In genomic region chr11:121588747-121589146, GRCh38 we compare ENCODE assay signal across 16 cellular contexts.
DNase-seq lines count a peak whose midpoint lies in the region; ATAC-seq, FAIRE-seq and TF ChIP-seq lines count a peak whose summit lies in the region.
"Had no signal": no experiment of that assay in that cellular context is flagged by ENCODE, and none has a peak within 500 bp of the region (broad histone marks: within the 10 kb centered on the region; RNA-seq: fewer than 3 reads in every experiment).

No MANE protein-coding gene starts in this region.

- H3K4me3 ChIP-seq in dorsolateral prefrontal cortex, result no peak overlapping the region
- no peak overlapping the region for H3K4me3 ChIP-seq in brain microvascular endothelial cell (ENCODE audit: low read depth, low read length)
- H3K4me3 ChIP-seq: body of pancreas, heart right ventricle, skin epidermis had no signal

- H3K9me3 Mint-ChIP-seq in CD4-positive, alpha-beta T cell, result no peaks in the 10 kb centered on the region
- H3K9me3 Mint-ChIP-seq: activated T-helper 17 cell treated with anti-CD3 and anti-CD28 coated beads, Interleukin-2, amount 50 U/mL, for 72 hours had no signal

- no peak for TF ChIP-seq CTCF in CD4-positive, alpha-beta T cell (IDR thresholded peaks at IDR 0.05)
- TF ChIP-seq CTCF in dorsolateral prefrontal cortex (IDR thresholded peaks at IDR 0.05 in 54 of 56, conservative IDR thresholded peaks at IDR 0.05 in 2 of 56; ENCODE audit: low read depth in 1 of 56, partially characterized antibody in 56 of 56) (no peak), brain microvascular endothelial cell (IDR thresholded peaks at IDR 0.05; ENCODE audit: low read depth, low read length, missing control alignments) (no peak), GM13976 (IDR thresholded peaks at IDR 0.05; ENCODE audit: borderline replicate concordance, control extremely low read depth, extremely low read depth, insufficient read depth, missing control alignments) (no peak)

- H3K27ac Mint-ChIP-seq in CD4-positive, alpha-beta T cell, result peak overlapping the region; percentile 74
- peak overlapping the region; percentile 67 for H3K27ac Mint-ChIP-seq in T-helper 17 cell
- H3K27ac Mint-ChIP-seq: stimulated activated memory B cell treated with anti-CD40 and anti-IgM and Interleukin-4, amounts not matched to agents 10 μg/mL and 1 μg/mL and 100 μg/mL, for 72 hours had no signal

- no peak for ATAC-seq in CD4-positive, alpha-beta T cell (ENCODE audit: poor library complexity)
- no peak for ATAC-seq in T-helper 17 cell
- ATAC-seq: activated T-helper 17 cell treated with anti-CD3 and anti-CD28 coated beads, Interleukin-2, amount 50 U/mL, for 72 hours; body of pancreas; heart right ventricle; stimulated activated memory B cell treated with anti-CD40 and anti-IgM and Interleukin-4, amounts not matched to agents 10 μg/mL and 1 μg/mL and 100 μg/mL, for 72 hours had no signal

- intact Hi-C loops in CD4-positive, alpha-beta T cell (cut with DNase I, micrococcal nuclease), result no loop called here
- intact Hi-C loops in dorsolateral prefrontal cortex (cut with DNase I), result no loop called here

- no peaks in the 10 kb centered on the region for H3K27me3 ChIP-seq in CD4-positive, alpha-beta T cell (ENCODE audit: control insufficient read depth, insufficient read depth, low read length)
- H3K27me3 ChIP-seq in dorsolateral prefrontal cortex (no peaks in the 10 kb centered on the region), brain microvascular endothelial cell (replicated peaks) (no peaks in the 10 kb centered on the region)
- H3K27me3 ChIP-seq: body of pancreas, heart right ventricle had no signal

- POLR2A ChIA-PET in CD4-positive, alpha-beta T cell (lab: Charles Lee), result no interaction called here

- DNase-seq in CD4-positive, alpha-beta T cell, result no peak
- DNase-seq in GM18507 (ENCODE audit: extremely low spot score, insufficient read length, low read depth), result no peak
- DNase-seq in T-helper 17 cell, result no peak
- no peak for DNase-seq in dorsolateral prefrontal cortex
- no peak for DNase-seq in T1000 (lab: John Stamatoyannopoulos, UW)
- no peak for DNase-seq in brain microvascular endothelial cell
- no peak for DNase-seq in GM13976 (ENCODE audit: low spot score)
- DNase-seq: body of pancreas, H7, heart right ventricle, NCI-H1417, NCI-H524 had no signal

- peaks cover 100% of the 10 kb centered on the region for H3K36me3 Mint-ChIP-seq in CD4-positive, alpha-beta T cell (ENCODE audit: low read depth)
- H3K36me3 Mint-ChIP-seq in T-helper 17 cell (ENCODE audit: low read depth), result peaks cover 18% of the 10 kb centered on the region

- no peak overlapping the region for H3K27ac ChIP-seq in CD4-positive, alpha-beta T cell (ENCODE audit: low read depth, low read length)
- peak overlapping the region in 50 of 59 donors; percentile 10 to 84 (median 63) for H3K27ac ChIP-seq in dorsolateral prefrontal cortex
- H3K27ac ChIP-seq in brain microvascular endothelial cell, result no peak overlapping the region
- H3K27ac ChIP-seq: body of pancreas, skin epidermis had no signal

- CTCF ChIA-PET in CD4-positive, alpha-beta T cell (lab: Charles Lee), result interaction anchor here (1.2 kb wide), 1 partner anchor 12 kb away, joined by 4 read pairs; no protein-coding TSS in a partner anchor

- H3K4me3 Mint-ChIP-seq in CD4-positive, alpha-beta T cell, result no peak overlapping the region
- H3K4me3 Mint-ChIP-seq in T-helper 17 cell, result no peak overlapping the region
- H3K4me3 Mint-ChIP-seq: activated T-helper 17 cell treated with anti-CD3 and anti-CD28 coated beads, Interleukin-2, amount 50 U/mL, for 72 hours; stimulated activated memory B cell treated with anti-CD40 and anti-IgM and Interleukin-4, amounts not matched to agents 10 μg/mL and 1 μg/mL and 100 μg/mL, for 72 hours had no signal

- no peaks in the 10 kb centered on the region for H3K27me3 Mint-ChIP-seq in CD4-positive, alpha-beta T cell
- no peaks in the 10 kb centered on the region for H3K27me3 Mint-ChIP-seq in T-helper 17 cell
- H3K27me3 Mint-ChIP-seq: activated T-helper 17 cell treated with anti-CD3 and anti-CD28 coated beads, Interleukin-2, amount 50 U/mL, for 72 hours; stimulated activated memory B cell treated with anti-CD40 and anti-IgM and Interleukin-4, amounts not matched to agents 10 μg/mL and 1 μg/mL and 100 μg/mL, for 72 hours had no signal

- peaks cover 16% of the 10 kb centered on the region for H3K4me1 Mint-ChIP-seq in CD4-positive, alpha-beta T cell (ENCODE audit: low read depth)
- H3K4me1 Mint-ChIP-seq in T-helper 17 cell, result peaks cover 20% of the 10 kb centered on the region

- no peaks in the 10 kb centered on the region for H3K9me3 ChIP-seq in CD4-positive, alpha-beta T cell (ENCODE audit: control insufficient read depth, low read length)
- H3K9me3 ChIP-seq in T-helper 17 cell (ENCODE audit: control insufficient read depth, low read length, poor library complexity, severe bottlenecking), result no peaks in the 10 kb centered on the region
- H3K9me3 ChIP-seq: body of pancreas, heart right ventricle had no signal

- peak; percentile 42 for FAIRE-seq in GM18507 (lab: Jason Lieb, UNC)
- FAIRE-seq: RCC 7860 had no signal

- in situ Hi-C loops in brain microvascular endothelial cell (cut with HindIII; ENCODE audit: low pct_ligation_motif_present, low sequenced_read_pairs), result no loop called here
- in situ Hi-C loops in GM13976 (cut with MboI; ENCODE audit: low sequenced_read_pairs, unreplicated experiment), result no loop called here

- no peaks in the 10 kb centered on the region for H3K36me3 ChIP-seq in brain microvascular endothelial cell (replicated peaks)

Comparison
In these comparisons a context has a peak if more than half of its experiments do, and no peak if none do; other contexts are left out.
1. H3K27ac ChIP-seq: peak in dorsolateral prefrontal cortex (50 of 59); none in CD4-positive, alpha-beta T cell (single experiment) and brain microvascular endothelial cell (single experiment).